13 cellular contexts compared by ENCODE assay signal in the genomic region with DNA sequence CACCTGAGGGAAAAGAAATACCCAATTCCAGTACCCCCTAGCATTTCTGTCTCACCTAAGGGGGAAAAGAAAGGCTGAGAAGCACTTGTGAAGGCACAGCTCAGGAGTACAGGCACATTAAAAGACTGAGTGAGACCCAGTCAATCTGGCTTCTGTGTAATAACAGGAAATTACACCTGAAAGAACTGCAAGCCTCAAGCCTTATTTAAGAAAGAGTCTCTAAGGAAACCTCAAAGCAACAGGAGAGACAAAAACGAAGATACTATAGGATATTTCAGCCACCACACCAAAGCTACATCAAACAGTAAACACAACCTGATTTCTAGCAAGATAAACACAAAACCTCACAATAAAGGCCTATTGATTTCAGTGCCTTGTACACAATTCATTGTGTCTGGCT.
DNase-seq lines count a peak whose midpoint lies in the region; ATAC-seq, FAIRE-seq and TF ChIP-seq lines count a peak whose summit lies in the region.
"Had no signal": no experiment of that assay in that cellular context is flagged by ENCODE, and none has a peak within 500 bp of the region (broad histone marks: within the 10 kb centered on the region; RNA-seq: fewer than 3 reads in every experiment).

No MANE protein-coding gene starts in this region.

- TF ChIP-seq POLR2A in HepG2 (IDR thresholded peaks at IDR 0.05; ENCODE audit: insufficient read depth in 1 of 2, low read depth in 2 of 2, low read length in 2 of 2): no peak
- TF ChIP-seq POLR2A in right lobe of liver (IDR thresholded peaks at IDR 0.05): no peak

- in situ Hi-C loops in HepG2 (cut with HindIII; ENCODE audit: extremely low pct_ligation_motif_present, low pct_unique_long_range_greater_than_20kb): no loop called here

- H3K27ac ChIP-seq in HepG2 (ENCODE audit: extremely low read length, insufficient read depth, low read length) (no peak overlapping the region), right lobe of liver (no peak overlapping the region), urinary bladder (ENCODE audit: low read depth) (peak overlapping the region; percentile 23), RWPE1 (no peak overlapping the region), coronary artery (no peak overlapping the region)
- H3K27ac ChIP-seq: Peyer's patch had no signal

- no TSS peak for BruUV-seq in HepG2 (replicated peaks; lab: Mats Ljungman, UMichigan)

- H4K20me1 ChIP-seq in HepG2 (ENCODE audit: insufficient read depth, low read length): no peaks in the 10 kb centered on the region

- FAIRE-seq in HepG2 (lab: Jason Lieb, UNC): no peak
- FAIRE-seq: HTR-8/SVneo, K562 had no signal

- ATAC-seq in HepG2 (no peak), right lobe of liver (no peak), T-helper 17 cell (peak; percentile 84)
- ATAC-seq: K562 had no signal

- DNase-seq in HepG2 (ENCODE audit: low spot score) (no peak), right lobe of liver (no peak), T-helper 17 cell (no peak), RWPE1 (ENCODE audit: low spot score) (no peak), coronary artery (ENCODE audit: low spot score) (no peak)
- peak; percentile 65 for DNase-seq in central memory CD4-positive, alpha-beta T cell
- DNase-seq: GF-D8, Peyer's patch, SHP77 had no signal

- no peak overlapping the region for H3K9ac ChIP-seq in HepG2 (ENCODE audit: insufficient read depth, low read depth, low read length)

- 0% methylated on average over 1 of the region's 1 CpG for WGBS in HepG2 (ENCODE audit: low lambda C conversion rate)
- WGBS in right lobe of liver (ENCODE audit: insufficient coverage, low coverage, low lambda C conversion rate, missing lambda C conversion rate): 0% methylated on average over 1 of the region's 1 CpG
- WGBS in urinary bladder: 0% methylated on average over 1 of the region's 1 CpG

- no peak overlapping the region for H3K4me2 ChIP-seq in HepG2 (ENCODE audit: low read depth, low read length)

- no peak for TF ChIP-seq CTCF in HepG2 (CRISPR knock-in tag; IDR thresholded peaks at IDR 0.05)
- TF ChIP-seq CTCF in right lobe of liver (IDR thresholded peaks at IDR 0.05): no peak
- no peak for TF ChIP-seq CTCF in RWPE1 (conservative IDR thresholded peaks at IDR 0.05; ENCODE audit: low read depth)
- TF ChIP-seq CTCF in coronary artery (IDR thresholded peaks at IDR 0.05): no peak

- no peak for TF ChIP-seq RAD21 in HepG2 (CRISPR knock-in tag; IDR thresholded peaks at IDR 0.05)

- intact Hi-C loops in HepG2 (cut with micrococcal nuclease; ENCODE audit: unreplicated experiment): no loop called here
- intact Hi-C loops in right lobe of liver (cut with DNase I): no loop called here

- no peaks in the 10 kb centered on the region for H3K79me2 ChIP-seq in HepG2 (ENCODE audit: insufficient read depth, low read length)

- H3K4me1 ChIP-seq in HepG2 (ENCODE audit: insufficient read depth, low read length): peaks cover 38% of the 10 kb centered on the region
- H3K4me1 ChIP-seq in right lobe of liver: no peaks in the 10 kb centered on the region
- no peaks in the 10 kb centered on the region for H3K4me1 ChIP-seq in urinary bladder (ENCODE audit: insufficient read depth)

- H2AFZ ChIP-seq in HepG2 (ENCODE audit: low read length): peak overlapping the region; percentile 23

- H3K4me3 Mint-ChIP-seq in T-helper 17 cell: no peak overlapping the region
- H3K4me3 Mint-ChIP-seq: B cell had no signal

- H3K36me3 Mint-ChIP-seq in T-helper 17 cell (ENCODE audit: low read depth): peaks cover 2% of the 10 kb centered on the region

- POLR2A ChIA-PET in HepG2 (lab: Yijun Ruan, JAX) (no interaction called here), RWPE1 (lab: Yijun Ruan, JAX; ENCODE audit: low non-redundant PET) (interaction anchor here (0.6 kb wide), 1 partner anchor 1044 kb away, joined by 3 read pairs; no protein-coding TSS in a partner anchor)

- H3K36me3 ChIP-seq in HepG2 (replicated peaks in 1 of 2; ENCODE audit: control insufficient read depth in 1 of 2, insufficient read depth in 2 of 2, low read length in 2 of 2) (no peaks in the 10 kb centered on the region), right lobe of liver (no peaks in the 10 kb centered on the region), urinary bladder (ENCODE audit: insufficient read depth) (no peaks in the 10 kb centered on the region)
- H3K36me3 ChIP-seq: Peyer's patch had no signal

- no peaks in the 10 kb centered on the region for H3K27me3 ChIP-seq in HepG2 (ENCODE audit: control insufficient read depth in 1 of 2, insufficient read depth in 2 of 2, low read length in 2 of 2)
- no peaks in the 10 kb centered on the region for H3K27me3 ChIP-seq in right lobe of liver
- H3K27me3 ChIP-seq: Peyer's patch had no signal

- peaks cover 31% of the 10 kb centered on the region for H3K4me1 Mint-ChIP-seq in T-helper 17 cell

- H3K4me3 ChIP-seq in HepG2 (replicated peaks in 1 of 3; ENCODE audit: insufficient read depth in 1 of 3, low read depth in 2 of 3, low read length in 3 of 3) (no peak overlapping the region), right lobe of liver (no peak overlapping the region), urinary bladder (ENCODE audit: low read depth, low read length) (no peak overlapping the region), coronary artery (no peak overlapping the region)
- H3K4me3 ChIP-seq: K562, Peyer's patch had no signal

- TF ChIP-seq EP300 in HepG2 (IDR thresholded peaks at IDR 0.05; ENCODE audit: low read depth in 2 of 2, low read length in 2 of 2) (no peak), HepG2 (CRISPR knock-in tag; IDR thresholded peaks at IDR 0.05; ENCODE audit: borderline replicate concordance) (no peak)

- 0 out of 2 replicates have a peak, but pooled peaks cover 6% of the 10 kb centered on the region for H3K9me3 ChIP-seq in HepG2 (ENCODE audit: low read length)
- no peaks in the 10 kb centered on the region for H3K9me3 ChIP-seq in right lobe of liver
- peaks cover 4% of the 10 kb centered on the region for H3K9me3 ChIP-seq in T-helper 17 cell (ENCODE audit: control insufficient read depth, low read length, poor library complexity, severe bottlenecking)
- H3K9me3 ChIP-seq: Peyer's patch had no signal

- CTCF ChIA-PET in HepG2 (lab: Yijun Ruan, JAX; ENCODE audit: low intra/inter-chr PET ratio, low total read pairs): no interaction called here
- CTCF ChIA-PET in RWPE1 (lab: Yijun Ruan, JAX): no interaction called here

- peak overlapping the region; percentile 77 for H3K27ac Mint-ChIP-seq in T-helper 17 cell
- H3K27ac Mint-ChIP-seq: B cell had no signal

- no peaks in the 10 kb centered on the region for H3K27me3 Mint-ChIP-seq in T-helper 17 cell

TF ChIP-seq in HepG2, 621 proteins besides CTCF, POLR2A, EP300 and RAD21:
- TF ChIP-seq MXI1 (IDR thresholded peaks at IDR 0.05; ENCODE audit: borderline replicate concordance, low read depth, low read length): no peak
- no peak for TF ChIP-seq DR1 (CRISPR knock-in tag; IDR thresholded peaks at IDR 0.05)
- TF ChIP-seq, protein P1, sequence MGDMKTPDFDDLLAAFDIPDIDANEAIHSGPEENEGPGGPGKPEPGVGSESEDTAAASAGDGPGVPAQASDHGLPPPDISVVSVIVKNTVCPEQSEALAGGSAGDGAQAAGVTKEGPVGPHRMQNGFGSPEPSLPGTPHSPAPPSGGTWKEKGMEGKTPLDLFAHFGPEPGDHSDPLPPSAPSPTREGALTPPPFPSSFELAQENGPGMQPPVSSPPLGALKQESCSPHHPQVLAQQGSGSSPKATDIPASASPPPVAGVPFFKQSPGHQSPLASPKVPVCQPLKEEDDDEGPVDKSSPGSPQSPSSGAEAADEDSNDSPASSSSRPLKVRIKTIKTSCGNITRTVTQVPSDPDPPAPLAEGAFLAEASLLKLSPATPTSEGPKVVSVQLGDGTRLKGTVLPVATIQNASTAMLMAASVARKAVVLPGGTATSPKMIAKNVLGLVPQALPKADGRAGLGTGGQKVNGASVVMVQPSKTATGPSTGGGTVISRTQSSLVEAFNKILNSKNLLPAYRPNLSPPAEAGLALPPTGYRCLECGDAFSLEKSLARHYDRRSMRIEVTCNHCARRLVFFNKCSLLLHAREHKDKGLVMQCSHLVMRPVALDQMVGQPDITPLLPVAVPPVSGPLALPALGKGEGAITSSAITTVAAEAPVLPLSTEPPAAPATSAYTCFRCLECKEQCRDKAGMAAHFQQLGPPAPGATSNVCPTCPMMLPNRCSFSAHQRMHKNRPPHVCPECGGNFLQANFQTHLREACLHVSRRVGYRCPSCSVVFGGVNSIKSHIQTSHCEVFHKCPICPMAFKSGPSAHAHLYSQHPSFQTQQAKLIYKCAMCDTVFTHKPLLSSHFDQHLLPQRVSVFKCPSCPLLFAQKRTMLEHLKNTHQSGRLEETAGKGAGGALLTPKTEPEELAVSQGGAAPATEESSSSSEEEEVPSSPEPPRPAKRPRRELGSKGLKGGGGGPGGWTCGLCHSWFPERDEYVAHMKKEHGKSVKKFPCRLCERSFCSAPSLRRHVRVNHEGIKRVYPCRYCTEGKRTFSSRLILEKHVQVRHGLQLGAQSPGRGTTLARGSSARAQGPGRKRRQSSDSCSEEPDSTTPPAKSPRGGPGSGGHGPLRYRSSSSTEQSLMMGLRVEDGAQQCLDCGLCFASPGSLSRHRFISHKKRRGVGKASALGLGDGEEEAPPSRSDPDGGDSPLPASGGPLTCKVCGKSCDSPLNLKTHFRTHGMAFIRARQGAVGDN (CRISPR knock-in tag; IDR thresholded peaks at IDR 0.05): no peak
- TF ChIP-seq, protein P2, sequence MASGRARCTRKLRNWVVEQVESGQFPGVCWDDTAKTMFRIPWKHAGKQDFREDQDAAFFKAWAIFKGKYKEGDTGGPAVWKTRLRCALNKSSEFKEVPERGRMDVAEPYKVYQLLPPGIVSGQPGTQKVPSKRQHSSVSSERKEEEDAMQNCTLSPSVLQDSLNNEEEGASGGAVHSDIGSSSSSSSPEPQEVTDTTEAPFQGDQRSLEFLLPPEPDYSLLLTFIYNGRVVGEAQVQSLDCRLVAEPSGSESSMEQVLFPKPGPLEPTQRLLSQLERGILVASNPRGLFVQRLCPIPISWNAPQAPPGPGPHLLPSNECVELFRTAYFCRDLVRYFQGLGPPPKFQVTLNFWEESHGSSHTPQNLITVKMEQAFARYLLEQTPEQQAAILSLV (CRISPR knock-in tag; IDR thresholded peaks at IDR 0.05; ENCODE audit: borderline replicate concordance): no peak
- no peak for TF ChIP-seq ZNF780A (CRISPR knock-in tag; IDR thresholded peaks at IDR 0.05)
- TF ChIP-seq ZNF138 (CRISPR knock-in tag; IDR thresholded peaks at IDR 0.05; ENCODE audit: low read depth): no peak
- TF ChIP-seq, protein P3, sequence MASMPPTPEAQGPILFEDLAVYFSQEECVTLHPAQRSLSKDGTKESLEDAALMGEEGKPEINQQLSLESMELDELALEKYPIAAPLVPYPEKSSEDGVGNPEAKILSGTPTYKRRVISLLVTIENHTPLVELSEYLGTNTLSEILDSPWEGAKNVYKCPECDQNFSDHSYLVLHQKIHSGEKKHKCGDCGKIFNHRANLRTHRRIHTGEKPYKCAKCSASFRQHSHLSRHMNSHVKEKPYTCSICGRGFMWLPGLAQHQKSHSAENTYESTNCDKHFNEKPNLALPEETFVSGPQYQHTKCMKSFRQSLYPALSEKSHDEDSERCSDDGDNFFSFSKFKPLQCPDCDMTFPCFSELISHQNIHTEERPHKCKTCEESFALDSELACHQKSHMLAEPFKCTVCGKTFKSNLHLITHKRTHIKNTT (CRISPR knock-in tag; IDR thresholded peaks at IDR 0.05): no peak
- TF ChIP-seq ZNF552 (CRISPR knock-in tag; IDR thresholded peaks at IDR 0.05; ENCODE audit: borderline replicate concordance): no peak
